Comparison of ENCODE assay signal across 8 cellular contexts in the genomic region with DNA sequence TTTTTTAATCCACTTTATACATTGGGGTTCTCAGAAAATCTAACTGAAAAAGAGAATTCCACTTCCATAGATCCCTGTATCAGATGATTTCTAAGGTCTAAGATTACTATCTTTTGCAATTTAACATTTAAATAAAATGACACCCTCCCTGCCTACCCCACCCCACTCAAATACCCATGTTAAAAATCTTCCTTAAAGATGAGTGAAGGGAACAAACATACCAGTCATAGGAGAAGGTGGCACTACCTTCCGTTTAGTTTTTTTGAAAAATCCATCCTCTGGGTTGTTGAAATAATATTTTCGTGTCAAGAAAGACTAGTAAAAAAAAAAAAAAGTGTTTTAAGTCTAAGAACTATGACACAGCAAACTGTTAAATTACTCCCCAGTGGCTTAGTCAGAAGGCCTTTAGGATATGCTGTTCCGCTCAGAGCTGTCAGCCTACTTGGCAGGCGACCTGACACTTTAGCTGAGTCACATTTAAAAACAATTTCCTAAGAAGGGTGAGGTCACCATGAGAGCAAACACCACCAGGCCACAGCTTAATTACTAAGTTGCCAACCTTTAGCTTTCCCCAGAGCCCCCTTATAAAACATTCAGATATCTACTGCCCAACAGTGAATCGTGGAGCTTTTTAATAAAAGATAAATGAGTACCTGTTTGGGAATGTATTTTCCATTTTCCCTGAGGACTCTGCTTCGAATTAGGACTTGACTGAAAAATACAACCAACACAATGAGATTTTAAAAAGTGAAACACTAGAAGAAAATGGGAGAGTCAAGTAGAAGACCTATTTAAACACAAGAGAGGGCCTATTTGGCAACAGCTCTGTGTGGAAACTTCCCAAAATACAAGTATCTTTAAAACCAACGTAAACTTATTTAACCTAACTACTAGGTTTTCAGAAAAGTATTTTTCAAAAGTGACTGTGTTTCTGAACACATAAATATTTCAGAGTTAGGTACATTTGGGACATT.
DNase-seq lines count a peak whose midpoint lies in the region; ATAC-seq lines count a peak whose summit lies in the region.

No MANE protein-coding gene starts in this region.

- ATAC-seq in HG03039 (IDR thresholded peaks at IDR 0.05; ENCODE audit: unreplicated experiment) (no peak), HG03108 (IDR thresholded peaks at IDR 0.05; ENCODE audit: unreplicated experiment) (no peak)

- DNase-seq in GM04504 (ENCODE audit: low read depth), result peak; percentile 97
- peak; percentile 91 for DNase-seq in NCI-H226
- DNase-seq in astrocyte of the hippocampus (ENCODE audit: low read depth, low spot score), result peak; percentile 95
- DNase-seq in inferior parietal cortex (ENCODE audit: extremely low spot score), result peak; percentile 73
- peak; percentile 69 for DNase-seq in stimulated activated CD4-positive, alpha-beta T cell treated with anti-CD3 and anti-CD28 coated beads, Interleukin-1b, Interleukin-23, amount 100 ng/mL, for 48 hours
- DNase-seq in activated CD4-positive, CD25-positive, alpha-beta regulatory T cell (lab: John Stamatoyannopoulos, UW), result no peak

Comparison
In these comparisons a context has a peak if more than half of its experiments do, and no peak if none do; other contexts are left out.
1. DNase-seq: peak in GM04504 (single experiment), NCI-H226 (single experiment), astrocyte of the hippocampus (single experiment), inferior parietal cortex (single experiment) and stimulated activated CD4-positive, alpha-beta T cell treated with anti-CD3 and anti-CD28 coated beads, Interleukin-1b, Interleukin-23, amount 100 ng/mL, for 48 hours (single experiment); none in activated CD4-positive, CD25-positive, alpha-beta regulatory T cell (0 of 4).